Comparison of ENCODE assay signal across 8 cellular contexts in genomic region chr1:228102791-228103620, GRCh38. TPM values are rescaled to one million over a fixed set of nuclear protein-coding genes. Genes with fewer than 3 reads are reported as not detected.
DNase-seq lines count a peak whose midpoint lies in the region; ATAC-seq and TF ChIP-seq lines count a peak whose summit lies in the region.

Gene C1orf35, minus strand, starts transcription at chr1:228103325. Its CDS starts 98 bp downstream, at chr1:228103227.

- H3K27ac ChIP-seq in mucosa of rectum (ENCODE audit: low read depth in 2 of 2, low read length in 2 of 2): peak within 1 kb of the TSS; percentile 94 to 96

- H3K27me3 ChIP-seq in mucosa of rectum (ENCODE audit: control insufficient read depth in 2 of 2, insufficient read depth in 2 of 2, low read length in 2 of 2): no peaks in the 10 kb centered on the region

- H3K36me3 ChIP-seq in mucosa of rectum (ENCODE audit: control insufficient read depth in 2 of 2, insufficient read depth in 2 of 2, low read length in 2 of 2): peaks cover 34 to 39% of the 10 kb centered on the region in 2 donors

- TF ChIP-seq POLR2A in erythroblast (IDR thresholded peaks at IDR 0.05; ENCODE audit: low read length): peak; percentile 73

- H3K4me3 ChIP-seq in mucosa of rectum (ENCODE audit: low read length in 2 of 2): peak within 1 kb of the TSS; percentile 81 to 84

- ATAC-seq in GM21737 (IDR thresholded peaks at IDR 0.05; ENCODE audit: unreplicated experiment): peak; percentile 61

- DNase-seq in DMS53 treated with DMSO at 0.1 percent for 48 hours (lab: John Stamatoyannopoulos, UW; ENCODE audit: unreplicated experiment) (peak; percentile 83), KG1 (lab: John Stamatoyannopoulos, UW) (peak; percentile 91), erythroblast (lab: John Stamatoyannopoulos, UW) (peak; percentile 95 to 96)
- peak; percentile 94 for DNase-seq in activated T-cell treated with anti-CD3 and anti-CD28 coated beads, Interleukin-2, amount 50 U/mL, for 1 hour
- peak; percentile 97 for DNase-seq in stimulated activated CD8-positive, alpha-beta memory T cell treated with anti-CD3 and anti-CD28 coated beads, Interleukin-4, amount 100 ng/mL, for 48 hours

- H3K9ac ChIP-seq in mucosa of rectum (ENCODE audit: low read depth in 1 of 2, low read length in 2 of 2): peak within 1 kb of the TSS; percentile 74 to 80

- H3K9me3 ChIP-seq in mucosa of rectum (ENCODE audit: control insufficient read depth in 2 of 2, low read length in 2 of 2): no peaks in the 10 kb centered on the region

- H3K4me1 ChIP-seq in mucosa of rectum (ENCODE audit: control insufficient read depth in 2 of 2, insufficient read depth in 2 of 2, low read length in 2 of 2): peaks cover 16 to 19% of the 10 kb centered on the region in 2 donors

TF ChIP-seq in PFSK-1, 5 proteins besides CTCF, POLR2A, EP300 and RAD21:
- TF ChIP-seq POLR2AphosphoS5 (IDR thresholded peaks at IDR 0.05; ENCODE audit: low read depth, low read length) (peak; percentile 53; the same call in 1 of the 2 replicates), TAF1 (IDR thresholded peaks at IDR 0.05; ENCODE audit: borderline replicate concordance, insufficient read depth, low read length) (0 out of 2 replicates have a peak, but pooled peaks have one; percentile 39), REST (IDR thresholded peaks at IDR 0.05; ENCODE audit: insufficient read depth in 1 of 2, low read depth in 2 of 2, low read length in 2 of 2) (no peak), SIN3A (IDR thresholded peaks at IDR 0.05; ENCODE audit: borderline replicate concordance, insufficient read depth, low read length) (peak; percentile 7; the same call in 1 of the 2 replicates), FOXP2 (optimal IDR thresholded peaks at IDR 0.05; ENCODE audit: borderline replicate concordance, extremely low read depth, extremely low read length, insufficient read depth) (no peak)

RNA-seq across cellular contexts. Expression of gene C1orf35, which starts in this region (rescaled TPM):
- 36.5 TPM for polyA plus RNA-seq in PFSK-1 (2012; ENCODE audit: insufficient read length, low read depth)

Comparison
In these comparisons a context has a peak if more than half of its experiments do, and no peak if none do; other contexts are left out.
1. Peak in every context shown above with its lines: DNase-seq, ATAC-seq, H3K4me3 ChIP-seq and H3K27ac ChIP-seq.